19 cellular contexts compared by ENCODE assay signal in genomic region chr2:95077893-95078603, GRCh38. TPM values are rescaled to one million over a fixed set of nuclear protein-coding genes. Genes with fewer than 3 reads are reported as not detected.
DNase-seq lines count a peak whose midpoint lies in the region; ATAC-seq and TF ChIP-seq lines count a peak whose summit lies in the region.
"Had no signal": no experiment of that assay in that cellular context is flagged by ENCODE, and none has a peak within 500 bp of the region (broad histone marks: within the 10 kb centered on the region; RNA-seq: fewer than 3 reads in every experiment).

No MANE protein-coding gene starts in this region.

- TF ChIP-seq POLR2A in transverse colon (IDR thresholded peaks at IDR 0.05) = no peak

- WGBS in transverse colon (ENCODE audit: low coverage in 1 of 2), 2 donors = 84% methylated on average over 10 of the region's 10 CpGs; no CpG with 5 or more reads in 1 of the 2 donors

- TF ChIP-seq EP300 in transverse colon (IDR thresholded peaks at IDR 0.05; ENCODE audit: low read depth) = no peak

- peaks cover 45% of the 10 kb centered on the region for H3K4me1 ChIP-seq in CD4-positive, CD25-positive, alpha-beta regulatory T cell (ENCODE audit: control insufficient read depth, insufficient read depth, low read length, poor library complexity, severe bottlenecking)
- H3K4me1 ChIP-seq in tibial artery (peaks cover 0 to 10% (median 8%) of the 10 kb centered on the region in 4 donors), transverse colon (peaks cover 0 to 9% (median 7%) of the 10 kb centered on the region in 4 donors)

- no peaks in the 10 kb centered on the region for H3K36me3 ChIP-seq in CD4-positive, CD25-positive, alpha-beta regulatory T cell (ENCODE audit: control insufficient read depth, insufficient read depth, low read length)
- H3K36me3 ChIP-seq in tibial artery (no peaks in the 10 kb centered on the region), transverse colon (no peaks in the 10 kb centered on the region)

- in situ Hi-C loops in transverse colon (cut with MboI; ENCODE audit: low pct_ligation_motif_present in 1 of 4, low pct_unique_long_range_greater_than_20kb in 1 of 4, low sequenced_read_pairs in 3 of 4) = no loop called here

- POLR2A ChIA-PET in T-cell (lab: Charles Lee) = interaction anchor here in 1 of 2 donors (0.7 to 1.2 kb wide), 4 partner anchors 24 to 56 kb away, joined by 3 to 6 read pairs (median 5); no protein-coding TSS in a partner anchor

- H3K27ac ChIP-seq in CD4-positive, CD25-positive, alpha-beta regulatory T cell (ENCODE audit: insufficient read depth, low read length, poor library complexity, severe bottlenecking) = no peak overlapping the region
- H3K27ac ChIP-seq in tibial artery (no peak overlapping the region), transverse colon (no peak overlapping the region)
- H3K27ac ChIP-seq: PC-9 had no signal

- H3K4me3 ChIP-seq in CD4-positive, CD25-positive, alpha-beta regulatory T cell (ENCODE audit: low read depth, low read length) = no peak overlapping the region
- no peak overlapping the region for H3K4me3 ChIP-seq in tibial artery
- H3K4me3 ChIP-seq in transverse colon = no peak overlapping the region

- no peaks in the 10 kb centered on the region for H3K9me3 Mint-ChIP-seq in CD4-positive, CD25-positive, alpha-beta regulatory T cell
- H3K9me3 Mint-ChIP-seq in T-cell (no peaks in the 10 kb centered on the region), glutamatergic neuron (ENCODE audit: unreplicated experiment) (peaks cover 19% of the 10 kb centered on the region)
- H3K9me3 Mint-ChIP-seq: mesothelial cell of epicardium had no signal

- no peak for ATAC-seq in CD4-positive, CD25-positive, alpha-beta regulatory T cell (ENCODE audit: low read depth in 2 of 2)
- ATAC-seq in T-cell (replicated peaks in 1 of 4) = no peak

- no peak for DNase-seq in CD4-positive, CD25-positive, alpha-beta regulatory T cell
- DNase-seq in DMS 273 (lab: John Stamatoyannopoulos, UW; ENCODE audit: unreplicated experiment) = peak; percentile 84
- no peak for DNase-seq in T-cell
- DNase-seq in glutamatergic neuron = peak; percentile 65
- DNase-seq in stimulated activated naive CD4-positive, alpha-beta T cell (lab: John Stamatoyannopoulos, UW) = no peak
- DNase-seq in NCI-H748 (lab: John Stamatoyannopoulos, UW; ENCODE audit: unreplicated experiment) = no peak
- no peak for DNase-seq in tibial artery
- no peak for DNase-seq in transverse colon
- DNase-seq: AML-193; amniotic stem cell; HCEC 1CT; NCI-H1417 treated with DMSO at 0.1 percent for 48 hours; NCI-H446 treated with DMSO at 0.1 percent for 48 hours; stimulated activated CD4-positive, alpha-beta T cell treated with anti-CD3 and anti-CD28 coated beads, Interleukin-2, amount 100 ng/mL, for 48 hours had no signal

- H3K27me3 ChIP-seq in CD4-positive, CD25-positive, alpha-beta regulatory T cell (ENCODE audit: control insufficient read depth, insufficient read depth, low read length) = no peaks in the 10 kb centered on the region
- H3K27me3 ChIP-seq in tibial artery (peaks cover 0 to 45% of the 10 kb centered on the region in 2 donors), transverse colon (peaks cover 56% of the 10 kb centered on the region)

- H3K27ac Mint-ChIP-seq in CD4-positive, CD25-positive, alpha-beta regulatory T cell = peak overlapping the region; percentile 82 to 89 (median 87)
- peak overlapping the region; percentile 98 to 99 for H3K27ac Mint-ChIP-seq in T-cell
- peak overlapping the region; percentile 93 for H3K27ac Mint-ChIP-seq in glutamatergic neuron (ENCODE audit: unreplicated experiment)
- H3K27ac Mint-ChIP-seq: mesothelial cell of epicardium had no signal

- peak overlapping the region; percentile 1 to 94 (median 76) for H3K4me3 Mint-ChIP-seq in CD4-positive, CD25-positive, alpha-beta regulatory T cell
- H3K4me3 Mint-ChIP-seq in T-cell (peak overlapping the region in 1 of 3 donors; percentile 88), glutamatergic neuron (ENCODE audit: unreplicated experiment) (peak overlapping the region; percentile 85)

- no peak for TF ChIP-seq CTCF in glutamatergic neuron (IDR thresholded peaks at IDR 0.05; ENCODE audit: partially characterized antibody, unreplicated experiment)
- no peak for TF ChIP-seq CTCF in tibial artery (IDR thresholded peaks at IDR 0.05)
- no peak for TF ChIP-seq CTCF in transverse colon (IDR thresholded peaks at IDR 0.05)

- no peaks in the 10 kb centered on the region for H3K9me3 ChIP-seq in CD4-positive, CD25-positive, alpha-beta regulatory T cell (ENCODE audit: control insufficient read depth in 2 of 2, low read length in 2 of 2)
- H3K9me3 ChIP-seq in tibial artery = no peaks in the 10 kb centered on the region
- no peaks in the 10 kb centered on the region for H3K9me3 ChIP-seq in transverse colon

- H3K4me1 Mint-ChIP-seq in CD4-positive, CD25-positive, alpha-beta regulatory T cell = peaks cover 19 to 66% (median 31%) of the 10 kb centered on the region in 4 donors
- H3K4me1 Mint-ChIP-seq in T-cell (peaks cover 65 to 68% (median 66%) of the 10 kb centered on the region in 3 donors), glutamatergic neuron (ENCODE audit: low read depth, unreplicated experiment) (peaks cover 18% of the 10 kb centered on the region)

- peaks cover 11% of the 10 kb centered on the region for H3K27me3 Mint-ChIP-seq in CD4-positive, CD25-positive, alpha-beta regulatory T cell
- no peaks in the 10 kb centered on the region for H3K27me3 Mint-ChIP-seq in T-cell
- peaks cover 11% of the 10 kb centered on the region for H3K27me3 Mint-ChIP-seq in glutamatergic neuron (ENCODE audit: unreplicated experiment)

- no peaks in the 10 kb centered on the region for H3K36me3 Mint-ChIP-seq in CD4-positive, CD25-positive, alpha-beta regulatory T cell
- no peaks in the 10 kb centered on the region for H3K36me3 Mint-ChIP-seq in T-cell
- H3K36me3 Mint-ChIP-seq in glutamatergic neuron (ENCODE audit: unreplicated experiment) = no peaks in the 10 kb centered on the region
- H3K36me3 Mint-ChIP-seq: mesothelial cell of epicardium had no signal

- CTCF ChIA-PET in T-cell (lab: Charles Lee) = interaction anchor here (0.5 to 6.7 kb wide), 23 partner anchors 12 to 118 kb away, joined by 3 to 154 read pairs (median 4); partner anchors contain the start of genes MAL (in 2 of the 2), MRPS5 (in 1 of the 2) and ZNF2 (in 1 of the 2)

- intact Hi-C loops in tibial artery (cut with DNase I; ENCODE audit: low total_unique reads) (no loop called here), transverse colon (cut with DNase I; ENCODE audit: low total_unique reads) (no loop called here)

RNA-seq across cellular contexts. Expression of gene MRPS5, which starts 43.6 kb away (rescaled TPM):
- 31.2 TPM for total RNA-seq in CD4-positive, CD25-positive, alpha-beta regulatory T cell
- 10 to 100 TPM; 36.6 to 46.4 (median 43.0) TPM for polyA plus RNA-seq in CD4-positive, CD25-positive, alpha-beta regulatory T cell
- total RNA-seq in T-cell (10 to 100 TPM; 32.3 to 58.3 (median 57.0) TPM), glutamatergic neuron (ENCODE audit: unreplicated experiment) (68.7 TPM), transverse colon (100 to 1,000 TPM in 1 of 4 donors, 10 to 100 TPM in 3; 61.7 to 145 (median 77.2) TPM)

RNA-seq across cellular contexts. Expression of gene MAL, which starts 52.5 kb away (rescaled TPM):
- 130 TPM for total RNA-seq in CD4-positive, CD25-positive, alpha-beta regulatory T cell
- polyA plus RNA-seq in CD4-positive, CD25-positive, alpha-beta regulatory T cell = 100 to 1,000 TPM; 173 to 263 (median 213) TPM
- total RNA-seq in T-cell (100 to 1,000 TPM; 129 to 179 (median 150) TPM), glutamatergic neuron (ENCODE audit: unreplicated experiment) (9.0 TPM), transverse colon (10 to 100 TPM in 1 of 4 donors, 1 to 10 TPM in 3; 3.7 to 14.3 (median 5.1) TPM)
- total RNA-seq: chondrocyte, glomerular endothelial cell, mesothelial cell of epicardium, osteoblast had no signal

Comparison
In these comparisons a context has a peak if more than half of its experiments do, and no peak if none do; other contexts are left out.
1. DNase-seq: peak in DMS 273 (single experiment) and glutamatergic neuron (single experiment); none in CD4-positive, CD25-positive, alpha-beta regulatory T cell (0 of 3), T-cell (0 of 34), stimulated activated naive CD4-positive, alpha-beta T cell (0 of 6), NCI-H748 (single experiment), tibial artery (0 of 2) and transverse colon (single experiment).
2. Peak in every context shown above with its lines, with median percentiles within 50 percentile points of each other: H3K27ac Mint-ChIP-seq.